Comparison of ENCODE assay signal across 38 cellular contexts in the genomic region with DNA sequence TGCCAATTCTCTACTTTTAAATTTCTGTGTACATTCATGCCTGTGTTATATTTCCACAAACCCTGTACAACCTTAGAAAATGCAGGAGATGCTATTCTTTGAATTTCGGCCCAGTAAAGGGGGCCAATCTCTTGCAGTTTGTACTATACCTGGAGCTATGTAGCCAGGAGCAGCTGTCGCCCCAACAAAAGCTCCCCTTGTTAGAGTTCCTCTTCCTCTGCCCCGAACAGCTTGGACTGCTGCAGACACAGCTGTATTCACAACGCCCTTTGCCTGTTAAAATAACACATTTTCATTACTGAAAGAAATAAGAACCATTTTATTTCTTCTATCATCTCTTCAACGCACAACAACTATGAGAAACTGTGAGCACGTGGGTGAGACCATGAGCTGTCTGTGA.
"Had no signal": no experiment of that assay in that cellular context is flagged by ENCODE, and none has a peak within 500 bp of the region (broad histone marks: within the 10 kb centered on the region; RNA-seq: fewer than 3 reads in every experiment).

No MANE protein-coding gene starts in this region.

- H3K4me1 ChIP-seq: adrenal gland, body of pancreas, breast epithelium had no signal

- H3K36me3 ChIP-seq: adrenal gland, brain microvascular endothelial cell, breast epithelium had no signal

- H3K27ac ChIP-seq: adrenal gland, body of pancreas, brain microvascular endothelial cell, breast epithelium, WERI-Rb-1 had no signal

- DNase-seq: activated CD4-positive, alpha-beta memory T cell treated with anti-CD3 and anti-CD28 coated beads, Interleukin-2, amount 10 ng/mL, durations not matched to agents 7 days and 5 days; activated CD4-positive, alpha-beta T cell treated with anti-CD3 and anti-CD28 coated beads for 1 hour; activated CD4-positive, alpha-beta T cell treated with anti-CD3 and anti-CD28 coated beads for 36 hours; activated CD4-positive, alpha-beta T cell treated with anti-CD3 and anti-CD28 coated beads for 48 hours; activated CD4-positive, alpha-beta T cell treated with anti-CD3 and anti-CD28 coated beads, Interleukin-2, amount 10 ng/mL, durations not matched to agents 7 days and 5 days; activated CD4-positive, alpha-beta T cell treated with anti-CD3 and anti-CD28 coated beads, Interleukin-2, amount 50 U/mL, for 48 hours; activated CD4-positive, CD25-positive, alpha-beta regulatory T cell; activated CD8-positive, alpha-beta memory T cell treated with anti-CD3 and anti-CD28 coated beads for 24 hours; activated CD8-positive, alpha-beta memory T cell treated with anti-CD3 and anti-CD28 coated beads, Interleukin-2, amount 10 ng/mL, durations not matched to agents 7 days and 5 days; activated CD8-positive, alpha-beta memory T cell treated with anti-CD3 and anti-CD28 coated beads, Interleukin-2, amount 50 U/mL, for 48 hours; activated CD8-positive, alpha-beta T cell treated with anti-CD3 and anti-CD28 coated beads, Interleukin-2, amount 10 ng/mL, durations not matched to agents 7 days and 5 days; activated effector memory CD4-positive, alpha-beta T cell treated with anti-CD3 and anti-CD28 coated beads, Interleukin-2, amount 50 U/mL, for 16 hours; activated gamma-delta T cell treated with Interleukin-2 at 50 U/mL for 16 hours; activated naive CD4-positive, alpha-beta T cell; activated naive CD4-positive, alpha-beta T cell treated with anti-CD3 and anti-CD28 coated beads for 36 hours; activated naive CD4-positive, alpha-beta T cell treated with anti-CD3 and anti-CD28 coated beads, Interleukin-2, amount 50 U/mL, for 16 hours; activated naive CD8-positive, alpha-beta T cell treated with anti-CD3 and anti-CD28 coated beads for 36 hours; activated T-cell treated with anti-CD3 and anti-CD28 coated beads, Interleukin-2, amount 50 U/mL, for 24 hours; activated T-cell treated with anti-CD3 and anti-CD28 coated beads, Interleukin-2, amount 50 U/mL, for 72 hours; adrenal gland; amniotic stem cell; aorta; body of pancreas; brain microvascular endothelial cell; central memory CD4-positive, alpha-beta T cell; T-helper 2 cell; T-helper 9 cell; WERI-Rb-1 had no signal

- H3K36me3 Mint-ChIP-seq: activated naive CD4-positive, alpha-beta T cell treated with anti-CD3 and anti-CD28 coated beads, Interleukin-2, amount 50 U/mL, for 72 hours had no signal

- H3K27me3 ChIP-seq: adrenal gland, body of pancreas, brain microvascular endothelial cell, breast epithelium had no signal

- ATAC-seq: activated CD4-positive, alpha-beta T cell treated with anti-CD3 and anti-CD28 coated beads for 36 hours; activated CD4-positive, CD25-positive, alpha-beta regulatory T cell treated with anti-CD3 and anti-CD28 coated beads, Interleukin-2, amount 50 U/mL, for 24 hours; activated CD8-positive, alpha-beta memory T cell treated with anti-CD3 and anti-CD28 coated beads, Interleukin-2, amount 10 ng/mL, durations not matched to agents 7 days and 5 days; activated CD8-positive, alpha-beta T cell treated with anti-CD3 and anti-CD28 coated beads, Interleukin-2, amount 10 ng/mL, durations not matched to agents 7 days and 5 days; activated naive CD4-positive, alpha-beta T cell treated with anti-CD3 and anti-CD28 coated beads, Interleukin-2, amount 50 U/mL, for 72 hours; activated T-cell treated with anti-CD3 and anti-CD28 coated beads, Interleukin-2, amount 50 U/mL, for 72 hours; activated T-helper 17 cell treated with anti-CD3 and anti-CD28 coated beads, Interleukin-2, amount 50 U/mL, for 72 hours; body of pancreas; WTC11 had no signal

- H3K9me3 Mint-ChIP-seq: activated CD4-positive, alpha-beta memory T cell treated with anti-CD3 and anti-CD28 coated beads, Interleukin-2, amount 10 ng/mL, durations not matched to agents 7 days and 5 days; activated CD4-positive, alpha-beta T cell treated with anti-CD3 and anti-CD28 coated beads, Interleukin-2, amount 10 ng/mL, durations not matched to agents 7 days and 5 days; activated naive CD4-positive, alpha-beta T cell treated with anti-CD3 and anti-CD28 coated beads for 36 hours; activated naive CD4-positive, alpha-beta T cell treated with anti-CD3 and anti-CD28 coated beads, Interleukin-2, amount 50 U/mL, for 72 hours; activated naive CD8-positive, alpha-beta T cell treated with anti-CD3 and anti-CD28 coated beads for 36 hours; activated T-cell treated with anti-CD3 and anti-CD28 coated beads, Interleukin-2, amount 50 U/mL, for 24 hours; activated T-cell treated with anti-CD3 and anti-CD28 coated beads, Interleukin-2, amount 50 U/mL, for 72 hours; activated T-helper 1 cell treated with anti-CD3 and anti-CD28 coated beads, Interleukin-12 subunit alpha, Interleukin-12 subunit beta, Interleukin-2, Interleukin-4 antibody, amounts not matched to agents 30 ng/mL and 10 ng/mL and 1 ng/mL, durations not matched to agents 14 hours and 24 hours and 36 hours; activated T-helper 17 cell treated with anti-CD3 and anti-CD28 coated beads, Interleukin-2, amount 50 U/mL, for 72 hours; T-helper 1 cell treated with Interleukin-12 subunit alpha and Interleukin-12 subunit beta and Interleukin-4 antibody, amounts not matched to agents 30 μg/mL and 1 μg/mL, for 36 hours; T-helper 2 cell treated with Interferon-gamma antibody and Interleukin-4, amounts not matched to agents 5 μg/mL and 100 μg/mL, for 36 hours; WTC11 had no signal

- H3K4me3 Mint-ChIP-seq: activated CD4-positive, alpha-beta memory T cell treated with anti-CD3 and anti-CD28 coated beads, Interleukin-2, amount 10 ng/mL, durations not matched to agents 7 days and 5 days; activated CD4-positive, alpha-beta T cell treated with anti-CD3 and anti-CD28 coated beads for 36 hours; activated CD4-positive, alpha-beta T cell treated with anti-CD3 and anti-CD28 coated beads, Interleukin-2, amount 10 ng/mL, durations not matched to agents 7 days and 5 days; activated CD8-positive, alpha-beta memory T cell treated with anti-CD3 and anti-CD28 coated beads, Interleukin-2, amount 10 ng/mL, durations not matched to agents 7 days and 5 days; activated CD8-positive, alpha-beta T cell treated with anti-CD3 and anti-CD28 coated beads, Interleukin-2, amount 10 ng/mL, durations not matched to agents 7 days and 5 days; activated naive CD4-positive, alpha-beta T cell treated with anti-CD3 and anti-CD28 coated beads for 36 hours; activated naive CD8-positive, alpha-beta T cell treated with anti-CD3 and anti-CD28 coated beads for 36 hours; activated T-cell treated with anti-CD3 and anti-CD28 coated beads, Interleukin-2, amount 50 U/mL, for 24 hours; activated T-cell treated with anti-CD3 and anti-CD28 coated beads, Interleukin-2, amount 50 U/mL, for 72 hours; activated T-helper 1 cell treated with anti-CD3 and anti-CD28 coated beads, Interleukin-12 subunit alpha, Interleukin-12 subunit beta, Interleukin-2, Interleukin-4 antibody, amounts not matched to agents 30 ng/mL and 10 ng/mL and 1 ng/mL, durations not matched to agents 14 hours and 24 hours and 36 hours; activated T-helper 17 cell treated with anti-CD3 and anti-CD28 coated beads, Interleukin-2, amount 50 U/mL, for 72 hours; T-helper 1 cell treated with Interleukin-12 subunit alpha and Interleukin-12 subunit beta and Interleukin-4 antibody, amounts not matched to agents 30 μg/mL and 1 μg/mL, for 36 hours; T-helper 2 cell treated with Interferon-gamma antibody and Interleukin-4, amounts not matched to agents 5 μg/mL and 100 μg/mL, for 36 hours; WTC11 had no signal

- H3K9me3 ChIP-seq: adrenal gland, body of pancreas, breast epithelium had no signal

- H3K4me1 Mint-ChIP-seq: activated CD4-positive, alpha-beta memory T cell treated with anti-CD3 and anti-CD28 coated beads, Interleukin-2, amount 10 ng/mL, durations not matched to agents 7 days and 5 days; activated CD4-positive, alpha-beta T cell treated with anti-CD3 and anti-CD28 coated beads for 36 hours; activated CD4-positive, alpha-beta T cell treated with anti-CD3 and anti-CD28 coated beads, Interleukin-2, amount 10 ng/mL, durations not matched to agents 7 days and 5 days; activated CD8-positive, alpha-beta memory T cell treated with anti-CD3 and anti-CD28 coated beads, Interleukin-2, amount 10 ng/mL, durations not matched to agents 7 days and 5 days; activated naive CD8-positive, alpha-beta T cell treated with anti-CD3 and anti-CD28 coated beads for 36 hours; activated T-helper 17 cell treated with anti-CD3 and anti-CD28 coated beads, Interleukin-2, amount 50 U/mL, for 72 hours; WTC11 had no signal

- H3K4me3 ChIP-seq: adrenal gland, body of pancreas, breast epithelium had no signal

- H3K27me3 Mint-ChIP-seq: activated CD4-positive, alpha-beta memory T cell treated with anti-CD3 and anti-CD28 coated beads, Interleukin-2, amount 10 ng/mL, durations not matched to agents 7 days and 5 days; activated CD4-positive, alpha-beta T cell treated with anti-CD3 and anti-CD28 coated beads for 36 hours; activated CD4-positive, alpha-beta T cell treated with anti-CD3 and anti-CD28 coated beads, Interleukin-2, amount 10 ng/mL, durations not matched to agents 7 days and 5 days; activated CD8-positive, alpha-beta memory T cell treated with anti-CD3 and anti-CD28 coated beads, Interleukin-2, amount 10 ng/mL, durations not matched to agents 7 days and 5 days; activated naive CD8-positive, alpha-beta T cell treated with anti-CD3 and anti-CD28 coated beads for 36 hours; activated T-cell treated with anti-CD3 and anti-CD28 coated beads, Interleukin-2, amount 50 U/mL, for 24 hours; activated T-helper 17 cell treated with anti-CD3 and anti-CD28 coated beads, Interleukin-2, amount 50 U/mL, for 72 hours had no signal

- FAIRE-seq: astrocyte, TTC549 had no signal

- H3K27ac Mint-ChIP-seq: activated CD4-positive, alpha-beta memory T cell treated with anti-CD3 and anti-CD28 coated beads, Interleukin-2, amount 10 ng/mL, durations not matched to agents 7 days and 5 days; activated CD4-positive, alpha-beta T cell treated with anti-CD3 and anti-CD28 coated beads for 36 hours; activated CD4-positive, alpha-beta T cell treated with anti-CD3 and anti-CD28 coated beads, Interleukin-2, amount 10 ng/mL, durations not matched to agents 7 days and 5 days; activated CD8-positive, alpha-beta memory T cell treated with anti-CD3 and anti-CD28 coated beads, Interleukin-2, amount 10 ng/mL, durations not matched to agents 7 days and 5 days; activated CD8-positive, alpha-beta T cell treated with anti-CD3 and anti-CD28 coated beads, Interleukin-2, amount 10 ng/mL, durations not matched to agents 7 days and 5 days; activated naive CD4-positive, alpha-beta T cell treated with anti-CD3 and anti-CD28 coated beads for 36 hours; activated naive CD4-positive, alpha-beta T cell treated with anti-CD3 and anti-CD28 coated beads, Interleukin-2, amount 50 U/mL, for 72 hours; activated naive CD8-positive, alpha-beta T cell treated with anti-CD3 and anti-CD28 coated beads for 36 hours; activated T-cell treated with anti-CD3 and anti-CD28 coated beads, Interleukin-2, amount 50 U/mL, for 24 hours; activated T-cell treated with anti-CD3 and anti-CD28 coated beads, Interleukin-2, amount 50 U/mL, for 72 hours; activated T-helper 1 cell treated with anti-CD3 and anti-CD28 coated beads, Interleukin-12 subunit alpha, Interleukin-12 subunit beta, Interleukin-2, Interleukin-4 antibody, amounts not matched to agents 30 ng/mL and 10 ng/mL and 1 ng/mL, durations not matched to agents 14 hours and 24 hours and 36 hours; activated T-helper 17 cell treated with anti-CD3 and anti-CD28 coated beads, Interleukin-2, amount 50 U/mL, for 72 hours; T-helper 1 cell treated with Interleukin-12 subunit alpha and Interleukin-12 subunit beta and Interleukin-4 antibody, amounts not matched to agents 30 μg/mL and 1 μg/mL, for 36 hours; T-helper 2 cell treated with Interferon-gamma antibody and Interleukin-4, amounts not matched to agents 5 μg/mL and 100 μg/mL, for 36 hours; WTC11 had no signal
